ENCODE assay signal across 21 cellular contexts in the genomic region with DNA sequence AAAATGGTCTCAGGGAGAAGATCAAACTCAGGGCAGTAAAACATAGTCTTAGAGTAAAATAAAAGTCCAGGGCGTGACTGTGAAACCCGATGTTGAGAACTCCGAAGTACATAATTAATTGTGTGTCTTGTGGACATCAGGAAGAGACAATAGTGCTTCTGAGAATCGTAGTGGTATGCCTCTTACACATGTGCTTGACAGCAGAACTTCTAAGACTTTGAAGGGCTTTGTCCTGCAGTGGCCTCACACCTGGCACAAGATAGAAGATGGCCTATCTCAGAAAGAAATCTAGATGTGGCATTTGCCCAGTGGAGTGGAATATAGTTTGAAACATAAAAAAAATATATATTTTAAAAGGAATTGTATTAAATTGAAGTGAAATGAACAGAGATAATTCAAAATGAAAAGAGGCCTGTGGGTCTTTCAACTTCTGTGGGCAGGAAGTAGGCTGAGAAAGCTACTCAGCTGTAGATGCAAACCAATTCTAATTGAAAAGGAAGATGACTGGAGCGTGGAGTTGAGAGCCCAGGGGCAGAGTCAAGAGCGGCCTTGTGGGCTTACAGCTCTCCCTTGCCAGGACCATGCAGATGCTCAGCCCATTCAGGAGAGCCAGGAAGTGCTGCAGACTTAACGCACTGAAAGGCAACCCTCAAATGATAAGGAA.
"Had no signal": no experiment of that assay in that cellular context is flagged by ENCODE, and none has a peak within 500 bp of the region (broad histone marks: within the 10 kb centered on the region; RNA-seq: fewer than 3 reads in every experiment).

No MANE protein-coding gene starts in this region.

- H3K36me3 Mint-ChIP-seq: natural killer cell, neural progenitor cell had no signal

- DNase-seq: cortex of kidney; dorsolateral prefrontal cortex; effector CD8-positive, alpha-beta T cell; glutamatergic neuron; islet precursor cell; mucosa of descending colon; natural killer cell; nucleus accumbens; ovary; right cardiac atrium; small intestine; stimulated activated CD4-positive, alpha-beta T cell treated with anti-CD3 and anti-CD28 coated beads, Interleukin-12 subunit alpha, Interleukin-12 subunit beta, amount 100 ng/mL, for 4 hours; stimulated activated naive CD4-positive, alpha-beta T cell treated with Interleukin-2 at 50 U/mL for 16 hours; tibial artery; upper lobe of left lung; uterus had no signal

- FAIRE-seq: endometrium, small intestine had no signal

- H3K4me3 Mint-ChIP-seq: natural killer cell, neural progenitor cell had no signal

- H2AFZ ChIP-seq: neural progenitor cell had no signal

- H3K27me3 ChIP-seq: dorsolateral prefrontal cortex, neural progenitor cell, ovary, tibial artery, uterus had no signal

- H3K9me3 ChIP-seq: gastroesophageal sphincter, mucosa of descending colon, ovary, tibial artery, upper lobe of left lung, uterus had no signal

- H3K27ac Mint-ChIP-seq: natural killer cell, neural progenitor cell had no signal

- H3K4me2 ChIP-seq: neural progenitor cell had no signal

- H3K27ac ChIP-seq: dorsolateral prefrontal cortex, gastroesophageal sphincter, neural progenitor cell, ovary, tibial artery, upper lobe of left lung, uterus had no signal

- H3K4me1 ChIP-seq: gastroesophageal sphincter, neural progenitor cell, tibial artery, upper lobe of left lung, uterus had no signal

- H3K9me3 Mint-ChIP-seq: natural killer cell, neural progenitor cell had no signal

- H3K36me3 ChIP-seq: gastroesophageal sphincter, neural progenitor cell, ovary, tibial artery, upper lobe of left lung, uterus had no signal

- H3K9ac ChIP-seq: neural progenitor cell had no signal

- H3K4me3 ChIP-seq: dorsolateral prefrontal cortex, gastroesophageal sphincter, mucosa of descending colon, neural progenitor cell, ovary, tibial artery, upper lobe of left lung, uterus had no signal

- ATAC-seq: esophagus mucosa, gastroesophageal sphincter, left lobe of liver, mucosa of descending colon, natural killer cell, right cardiac atrium had no signal
